ENCODE assay signal across 29 cellular contexts in genomic region chr16:23527961-23528634, GRCh38. TPM values are rescaled to one million over a fixed set of nuclear protein-coding genes. Genes with fewer than 3 reads are reported as not detected.
A peak's percentile ranks its signal among the peaks of the same experiment; 100 is the strongest.
DNase-seq lines count a peak whose midpoint lies in the region; ATAC-seq, FAIRE-seq and TF ChIP-seq lines count a peak whose summit lies in the region.
"Had no signal": no experiment of that assay in that cellular context is flagged by ENCODE, and none has a peak within 500 bp of the region (broad histone marks: within the 10 kb centered on the region; RNA-seq: fewer than 3 reads in every experiment).

No MANE protein-coding gene starts in this region.

- peaks cover 33% of the 10 kb centered on the region for H3K36me3 Mint-ChIP-seq in activated naive CD8-positive, alpha-beta T cell treated with anti-CD3 and anti-CD28 coated beads, Interleukin-2, amount 50 U/mL, for 24 hours (ENCODE audit: low read depth)

- H3K4me1 ChIP-seq in kidney (ENCODE audit: control insufficient read depth in 1 of 2, insufficient read depth in 1 of 2, low read depth in 1 of 2, low read length in 2 of 2) (peaks cover 7 to 15% of the 10 kb centered on the region in 2 donors), neutrophil (ENCODE audit: control insufficient read depth in 1 of 2, insufficient read depth in 1 of 2, low read depth in 1 of 2, low read length in 1 of 2) (peaks cover 21 to 23% of the 10 kb centered on the region in 2 experiments)
- H3K4me1 ChIP-seq: adrenal gland, colonic mucosa, esophagus muscularis mucosa, HAP-1, parathyroid adenoma, stomach, tibial nerve had no signal

- TF ChIP-seq CTCF in RWPE1 (conservative IDR thresholded peaks at IDR 0.05; ENCODE audit: low read depth) (no peak), kidney (IDR thresholded peaks at IDR 0.05; ENCODE audit: borderline replicate concordance, extremely low read depth, insufficient read depth) (no peak), neutrophil (IDR thresholded peaks at IDR 0.05) (no peak)

- H3K4me3 Mint-ChIP-seq in activated naive CD8-positive, alpha-beta T cell treated with anti-CD3 and anti-CD28 coated beads, Interleukin-2, amount 50 U/mL, for 24 hours, result no peak overlapping the region
- H3K4me3 Mint-ChIP-seq: activated CD8-positive, alpha-beta T cell treated with anti-CD3 and anti-CD28 coated beads, Interleukin-2, amount 10 ng/mL, durations not matched to agents 7 days and 5 days; naive thymus-derived CD4-positive, alpha-beta T cell had no signal

- ATAC-seq in GM18505 (IDR thresholded peaks at IDR 0.05; ENCODE audit: unreplicated experiment), result no peak
- no peak for ATAC-seq in activated naive CD8-positive, alpha-beta T cell treated with anti-CD3 and anti-CD28 coated beads, Interleukin-2, amount 50 U/mL, for 24 hours
- ATAC-seq: activated CD8-positive, alpha-beta T cell treated with anti-CD3 and anti-CD28 coated beads, Interleukin-2, amount 10 ng/mL, durations not matched to agents 7 days and 5 days; naive thymus-derived CD4-positive, alpha-beta T cell had no signal

- CTCF ChIA-PET in RWPE1 (lab: Yijun Ruan, JAX), result interaction anchor here (0.5 kb wide), 1 partner anchor 351 kb away, joined by 4 read pairs; no protein-coding TSS in a partner anchor

- H3K27ac Mint-ChIP-seq in activated naive CD8-positive, alpha-beta T cell treated with anti-CD3 and anti-CD28 coated beads, Interleukin-2, amount 50 U/mL, for 24 hours, result no peak overlapping the region
- H3K27ac Mint-ChIP-seq: naive thymus-derived CD4-positive, alpha-beta T cell had no signal

- H3K36me3 ChIP-seq in kidney (ENCODE audit: control insufficient read depth in 1 of 2, insufficient read depth in 2 of 2, low read length in 2 of 2), result peaks cover 19 to 40% of the 10 kb centered on the region in 2 donors
- H3K36me3 ChIP-seq in neutrophil, result no peaks in the 10 kb centered on the region
- peaks cover 76% of the 10 kb centered on the region for H3K36me3 ChIP-seq in MG63

- H3K9ac ChIP-seq in kidney (ENCODE audit: low read length in 2 of 2), result no peak overlapping the region
- H3K9ac ChIP-seq: parathyroid adenoma had no signal

- no peaks in the 10 kb centered on the region for H3K4me1 Mint-ChIP-seq in activated naive CD8-positive, alpha-beta T cell treated with anti-CD3 and anti-CD28 coated beads, Interleukin-2, amount 50 U/mL, for 24 hours
- H3K4me1 Mint-ChIP-seq: naive thymus-derived CD4-positive, alpha-beta T cell had no signal

- no peak for DNase-seq in GM19239 (ENCODE audit: insufficient read length, low spot score)
- DNase-seq in RWPE1 (ENCODE audit: low spot score), result no peak
- peak; percentile 55 for DNase-seq in kidney
- DNase-seq in activated naive CD8-positive, alpha-beta T cell treated with anti-CD3 and anti-CD28 coated beads, Interleukin-2, amount 50 U/mL, for 24 hours, result no peak
- DNase-seq in MG63, result no peak
- no peak for DNase-seq in NCI-H2227 (lab: John Stamatoyannopoulos, UW; ENCODE audit: unreplicated experiment)
- DNase-seq: activated CD4-positive, CD25-positive, alpha-beta regulatory T cell treated with anti-CD3 and anti-CD28 coated beads, Interleukin-2, amount 50 U/mL, for 72 hours; activated CD8-positive, alpha-beta T cell treated with anti-CD3 and anti-CD28 coated beads, Interleukin-2, amount 10 ng/mL, durations not matched to agents 7 days and 5 days; activated T-cell treated with anti-CD3 and anti-CD28 coated beads, Interleukin-2, amount 50 U/mL, for 1 hour; adrenal gland; colonic mucosa; effector memory CD4-positive, alpha-beta T cell; foreskin melanocyte; IMR-90; naive thymus-derived CD4-positive, alpha-beta T cell; NCI-H2081 treated with DMSO at 0.1 percent for 48 hours; NCI-H510A treated with DMSO at 0.1 percent for 48 hours; PC-9; stimulated activated CD8-positive, alpha-beta memory T cell treated with anti-CD3 and anti-CD28 coated beads, Interleukin-4, amount 100 ng/mL, for 48 hours; stomach had no signal

- no peaks in the 10 kb centered on the region for H3K27me3 Mint-ChIP-seq in activated naive CD8-positive, alpha-beta T cell treated with anti-CD3 and anti-CD28 coated beads, Interleukin-2, amount 50 U/mL, for 24 hours
- H3K27me3 Mint-ChIP-seq: naive thymus-derived CD4-positive, alpha-beta T cell had no signal

- no peaks in the 10 kb centered on the region for H3K9me3 Mint-ChIP-seq in activated naive CD8-positive, alpha-beta T cell treated with anti-CD3 and anti-CD28 coated beads, Interleukin-2, amount 50 U/mL, for 24 hours
- H3K9me3 Mint-ChIP-seq: naive thymus-derived CD4-positive, alpha-beta T cell had no signal

- H3K9me3 ChIP-seq in kidney (ENCODE audit: control insufficient read depth in 1 of 2, low read length in 2 of 2) (no peaks in the 10 kb centered on the region), neutrophil (no peaks in the 10 kb centered on the region), MG63 (no peaks in the 10 kb centered on the region)
- H3K9me3 ChIP-seq: adrenal gland, colonic mucosa, esophagus muscularis mucosa, HAP-1, stomach, tibial nerve had no signal

- H3K4me3 ChIP-seq in kidney (ENCODE audit: low read length in 2 of 2) (no peak overlapping the region), neutrophil (ENCODE audit: low read depth in 1 of 2, low read length in 1 of 2) (no peak overlapping the region), MG63 (no peak overlapping the region)
- H3K4me3 ChIP-seq: adrenal gland, colonic mucosa, esophagus muscularis mucosa, HAP-1, PC-9, stomach, tibial nerve had no signal

- TF ChIP-seq POLR2A in GM18505 (IDR thresholded peaks at IDR 0.05; ENCODE audit: borderline replicate concordance, extremely low read depth, insufficient read depth, insufficient read length), result no peak

- POLR2A ChIA-PET in RWPE1 (lab: Yijun Ruan, JAX; ENCODE audit: low non-redundant PET), result no interaction called here

- intact Hi-C loops in kidney (cut with DNase I), result no loop called here

- H3K27ac ChIP-seq in RWPE1 (peak overlapping the region; percentile 3; the same call in 1 of the 2 replicates), kidney (ENCODE audit: low read depth in 2 of 2, low read length in 2 of 2) (peak overlapping the region; percentile 45 to 48), neutrophil (peak overlapping the region; percentile 59)
- H3K27ac ChIP-seq: adrenal gland, C4-2B, colonic mucosa, esophagus muscularis mucosa, parathyroid adenoma, PC-9, stomach, tibial nerve had no signal

- no peaks in the 10 kb centered on the region for H3K27me3 ChIP-seq in neutrophil
- no peaks in the 10 kb centered on the region for H3K27me3 ChIP-seq in MG63
- H3K27me3 ChIP-seq: adrenal gland, colonic mucosa, esophagus muscularis mucosa, stomach, tibial nerve had no signal

- FAIRE-seq in GM19239 (lab: Jason Lieb, UNC) (peak; percentile 28), kidney (lab: Jason Lieb, UNC) (no peak)
- FAIRE-seq: D721Med, TTC549 had no signal

RNA-seq across cellular contexts. Expression of gene GGA2, which starts 17.8 kb away (rescaled TPM):
- total RNA-seq in kidney, result 79.9 TPM
- polyA plus RNA-seq in kidney (ENCODE audit: insufficient read depth, low read depth, low replicate concordance), result 43.5 TPM
- total RNA-seq in MG63 (2014; rRNA removed; shearing (Covaris generic); ENCODE audit: low replicate concordance), result 44.2 and 102 TPM in 2 replicates

RNA-seq across cellular contexts. Expression of gene EARS2, which starts 29.1 kb away (rescaled TPM):
- 21.6 TPM for total RNA-seq in kidney
- polyA plus RNA-seq in kidney (ENCODE audit: insufficient read depth, low read depth, low replicate concordance), result 30.4 TPM
- total RNA-seq in MG63 (2014; rRNA removed; shearing (Covaris generic); ENCODE audit: low replicate concordance), result 23.8 and 45.3 TPM in 2 replicates

RNA-seq across cellular contexts. Expression of gene UBFD1, which starts 29.4 kb away (rescaled TPM):
- total RNA-seq in kidney, result 52.8 TPM
- 20.8 TPM for polyA plus RNA-seq in kidney (ENCODE audit: insufficient read depth, low read depth, low replicate concordance)
- total RNA-seq in MG63 (2014; rRNA removed; shearing (Covaris generic); ENCODE audit: low replicate concordance), result 59.3 and 59.9 TPM in 2 replicates

Comparison
In these comparisons a context has a peak if more than half of its experiments do, and no peak if none do; other contexts are left out.
1. H3K27ac ChIP-seq: peak in every context shown above with its lines; median percentile 59 in neutrophil; 46 in kidney; 3 in RWPE1.